Comparison of ENCODE assay signal across 16 cellular contexts in genomic region chr15:67906382-67906781, GRCh38.
DNase-seq lines count a peak whose midpoint lies in the region; ATAC-seq, FAIRE-seq and TF ChIP-seq lines count a peak whose summit lies in the region.
"Had no signal": no experiment of that assay in that cellular context is flagged by ENCODE, and none has a peak within 500 bp of the region (broad histone marks: within the 10 kb centered on the region; RNA-seq: fewer than 3 reads in every experiment).

No MANE protein-coding gene starts in this region.

- no peaks in the 10 kb centered on the region for H3K4me1 ChIP-seq in HEK293 (ENCODE audit: control insufficient read depth, insufficient read depth, low read length)
- H3K4me1 ChIP-seq in GM12878 (ENCODE audit: control insufficient read depth, insufficient read depth, low read length): peaks cover 25% of the 10 kb centered on the region
- peaks cover 31% of the 10 kb centered on the region for H3K4me1 ChIP-seq in HepG2 (ENCODE audit: insufficient read depth, low read length)

- TF ChIP-seq EP300 in GM12878 (IDR thresholded peaks at IDR 0.05; ENCODE audit: borderline replicate concordance in 1 of 2, control insufficient read depth in 1 of 2, low read depth in 2 of 2, low read length in 2 of 2): no peak
- no peak for TF ChIP-seq EP300 in HepG2 (IDR thresholded peaks at IDR 0.05; ENCODE audit: low read depth in 2 of 2, low read length in 2 of 2)
- TF ChIP-seq EP300 in HepG2 (CRISPR knock-in tag; IDR thresholded peaks at IDR 0.05; ENCODE audit: borderline replicate concordance): no peak

- H3K4me2 ChIP-seq in GM12878 (ENCODE audit: control insufficient read depth, insufficient read depth) (no peak overlapping the region), HepG2 (ENCODE audit: low read depth, low read length) (no peak overlapping the region)
- H3K4me2 ChIP-seq: hepatocyte had no signal

- no peaks in the 10 kb centered on the region for H4K20me1 ChIP-seq in GM12878 (ENCODE audit: control insufficient read depth, insufficient read depth)
- no peaks in the 10 kb centered on the region for H4K20me1 ChIP-seq in HepG2 (ENCODE audit: insufficient read depth, low read length)

- ATAC-seq in GM12878 (no peak), HepG2 (peak; percentile 63), HG02981 (IDR thresholded peaks at IDR 0.05; ENCODE audit: unreplicated experiment) (no peak), HG03135 (IDR thresholded peaks at IDR 0.05; ENCODE audit: unreplicated experiment) (no peak)

- H3K4me3 ChIP-seq in HEK293 (ENCODE audit: low read depth, low read length) (no peak overlapping the region), GM12878 (no peak overlapping the region), HepG2 (replicated peaks in 1 of 3; ENCODE audit: insufficient read depth in 1 of 3, low read depth in 2 of 3, low read length in 3 of 3) (no peak overlapping the region)
- H3K4me3 ChIP-seq: hepatocyte, lung, thoracic aorta had no signal

- no peak for TF ChIP-seq POLR2A in GM12878 (IDR thresholded peaks at IDR 0.05; ENCODE audit: low read depth, low read length)
- TF ChIP-seq POLR2A in HepG2 (IDR thresholded peaks at IDR 0.05; ENCODE audit: insufficient read depth in 1 of 2, low read depth in 2 of 2, low read length in 2 of 2): no peak

- H2AFZ ChIP-seq in GM12878 (ENCODE audit: control insufficient read depth, low read depth, low read length) (no peak overlapping the region), HepG2 (ENCODE audit: low read length) (no peak overlapping the region)
- H2AFZ ChIP-seq: hepatocyte had no signal

- CTCF ChIA-PET in HEK293 (lab: Yijun Ruan, JAX): no interaction called here
- CTCF ChIA-PET in GM12878 (lab: Yijun Ruan, JAX): interaction anchor here (1.0 to 1.5 kb wide), 2 partner anchors 31 to 249 kb away, joined by 3 read pairs; no protein-coding TSS in a partner anchor
- CTCF ChIA-PET in HepG2 (lab: Yijun Ruan, JAX; ENCODE audit: low intra/inter-chr PET ratio, low total read pairs): interaction anchor here (1.5 kb wide), 1 partner anchor 43 kb away, joined by 4 read pairs; no protein-coding TSS in a partner anchor

- in situ Hi-C loops in GM12878 (cut with MboI) (no loop called here), HepG2 (cut with HindIII; ENCODE audit: extremely low pct_ligation_motif_present, low pct_unique_long_range_greater_than_20kb) (no loop called here)

- H3K9me3 ChIP-seq in HEK293 (ENCODE audit: control insufficient read depth, insufficient read depth, low read depth, low read length) (no peaks in the 10 kb centered on the region; the same call in 1 of the 2 replicates), GM12878 (replicated peaks; ENCODE audit: control insufficient read depth, insufficient read depth, low read length) (peaks cover 18% of the 10 kb centered on the region), HepG2 (ENCODE audit: low read length) (peaks cover 12% of the 10 kb centered on the region)
- H3K9me3 ChIP-seq: thoracic aorta had no signal

- POLR2A ChIA-PET in HEK293 (lab: Yijun Ruan, JAX): no interaction called here
- POLR2A ChIA-PET in GM12878 (lab: Charles Lee): no interaction called here
- POLR2A ChIA-PET in HepG2 (lab: Yijun Ruan, JAX): no interaction called here

- no peak overlapping the region for H3K27ac ChIP-seq in HEK293 (ENCODE audit: extremely low read depth, low read depth, low read length)
- no peak overlapping the region for H3K27ac ChIP-seq in GM12878 (ENCODE audit: control insufficient read depth, insufficient read depth)
- no peak overlapping the region for H3K27ac ChIP-seq in HepG2 (ENCODE audit: extremely low read length, insufficient read depth, low read length)
- H3K27ac ChIP-seq: hepatocyte, thoracic aorta had no signal

- TF ChIP-seq CTCF in D721Med (IDR thresholded peaks at IDR 0.05; ENCODE audit: insufficient read depth, missing control alignments) (peak; percentile 23), HEK293 (tag by site-specific recombination; IDR thresholded peaks at IDR 0.05) (no peak), GM12878 (IDR thresholded peaks at IDR 0.05 in 2 of 3, conservative IDR thresholded peaks at IDR 0.05 in 1 of 3; ENCODE audit: control insufficient read depth in 2 of 3, extremely low read depth in 1 of 3, insufficient read depth in 1 of 3, low read depth in 3 of 3, low read length in 3 of 3) (peak; percentile 6 to 32 (median 10); a peak in 1 of 6 replicates), HepG2 (CRISPR knock-in tag; IDR thresholded peaks at IDR 0.05) (peak; percentile 55)

- H3K79me2 ChIP-seq in GM12878 (ENCODE audit: control insufficient read depth, insufficient read depth, low read length) (no peaks in the 10 kb centered on the region), HepG2 (ENCODE audit: insufficient read depth, low read length) (no peaks in the 10 kb centered on the region)
- H3K79me2 ChIP-seq: hepatocyte had no signal

- H3K9ac ChIP-seq in GM12878 (ENCODE audit: control insufficient read depth, insufficient read depth, low read length): no peak overlapping the region
- no peak overlapping the region for H3K9ac ChIP-seq in HepG2 (ENCODE audit: insufficient read depth, low read depth, low read length)

- no peak for FAIRE-seq in D721Med (lab: Jason Lieb, UNC)
- no peak for FAIRE-seq in GM12878 (lab: Jason Lieb, UNC)
- FAIRE-seq in HepG2 (lab: Jason Lieb, UNC): no peak
- FAIRE-seq: astrocyte, endometrium had no signal

- H3K27me3 ChIP-seq in GM12878 (replicated peaks in 1 of 2; ENCODE audit: control insufficient read depth in 2 of 2, insufficient read depth in 2 of 2, low read length in 1 of 2) (no peaks in the 10 kb centered on the region), HepG2 (ENCODE audit: control insufficient read depth in 1 of 2, insufficient read depth in 2 of 2, low read length in 2 of 2) (no peaks in the 10 kb centered on the region)
- H3K27me3 ChIP-seq: hepatocyte had no signal

- H3K36me3 ChIP-seq in HEK293 (ENCODE audit: control insufficient read depth in 2 of 2, insufficient read depth in 1 of 2, low read length in 2 of 2) (no peaks in the 10 kb centered on the region), GM12878 (ENCODE audit: control insufficient read depth in 2 of 2, insufficient read depth in 2 of 2, low read length in 1 of 2) (no peaks in the 10 kb centered on the region; a peak in 1 of 4 replicates), HepG2 (replicated peaks in 1 of 2; ENCODE audit: control insufficient read depth in 1 of 2, insufficient read depth in 2 of 2, low read length in 2 of 2) (no peaks in the 10 kb centered on the region)
- H3K36me3 ChIP-seq: thoracic aorta had no signal

- intact Hi-C loops in GM12878 (cut with micrococcal nuclease; ENCODE audit: unreplicated experiment) (no loop called here), HepG2 (cut with micrococcal nuclease; ENCODE audit: unreplicated experiment) (no loop called here)

- RAD21 ChIA-PET in GM12878 (lab: Charles Lee; ENCODE audit: unreplicated experiment): no interaction called here

- BruUV-seq in GM12878 (replicated peaks; lab: Mats Ljungman, UMichigan) (no TSS peak), HepG2 (replicated peaks; lab: Mats Ljungman, UMichigan) (no TSS peak)

- DNase-seq in D721Med (ENCODE audit: insufficient read length, low spot score) (no peak), GM12878 (ENCODE audit: low read depth, low spot score) (no peak), HepG2 (ENCODE audit: low spot score) (peak; percentile 41), NCI-H2196 (lab: John Stamatoyannopoulos, UW; ENCODE audit: unreplicated experiment) (no peak)
- DNase-seq: activated CD4-positive, alpha-beta T cell treated with anti-CD3 and anti-CD28 coated beads, Interleukin-2, amount 50 U/mL, for 1 hour; H7; NCI-H1105 treated with DMSO at 0.1 percent for 48 hours; NK-92 treated with Interleukin-12 subunit alpha and Interleukin-12 subunit beta, amount 100 ng/mL, for 24 hours had no signal

- TF ChIP-seq RAD21 in GM12878 (IDR thresholded peaks at IDR 0.05; ENCODE audit: insufficient read depth, low read depth, low read length) (peak; percentile 22; the same call in 1 of the 2 replicates), HepG2 (CRISPR knock-in tag; IDR thresholded peaks at IDR 0.05) (peak; percentile 45; the same call in 1 of the 2 replicates)

- SMC1A ChIA-PET in GM12878 (lab: Charles Lee; ENCODE audit: uncharacterized antibody, unreplicated experiment): interaction anchor here (1.0 to 3.6 kb wide), 3 partner anchors 31 to 248 kb away, joined by 3 to 13 read pairs (median 5); no protein-coding TSS in a partner anchor

TF ChIP-seq in HEK293, 187 proteins besides CTCF, POLR2A, EP300 and RAD21 (continues in another document):
- TF ChIP-seq ZNF558 (tag by site-specific recombination; IDR thresholded peaks at IDR 0.05) (no peak), ZNF221 (tag by site-specific recombination; IDR thresholded peaks at IDR 0.05; ENCODE audit: borderline replicate concordance) (no peak), ZFHX2 (tag by site-specific recombination; conservative IDR thresholded peaks at IDR 0.05) (no peak)

TF ChIP-seq in GM12878, 131 proteins besides CTCF, POLR2A, EP300 and RAD21 (continues in another document):
- no peak for TF ChIP-seq ESRRA (IDR thresholded peaks at IDR 0.05; ENCODE audit: low read length)
- TF ChIP-seq SP1 (IDR thresholded peaks at IDR 0.05; ENCODE audit: low read depth, low read length): no peak
- TF ChIP-seq ZNF274 (IDR thresholded peaks at IDR 0.05; ENCODE audit: insufficient read depth, insufficient read length): no peak
- no peak for TF ChIP-seq MYB (IDR thresholded peaks at IDR 0.05; ENCODE audit: borderline replicate concordance, low read depth, low read length)
- TF ChIP-seq RUNX3 (IDR thresholded peaks at IDR 0.05; ENCODE audit: low read length): no peak

TF ChIP-seq in HepG2, 621 proteins besides CTCF, POLR2A, EP300 and RAD21:
- TF ChIP-seq SMC3 (IDR thresholded peaks at IDR 0.05; ENCODE audit: low read length): peak; percentile 48
- TF ChIP-seq ZNF644 (CRISPR knock-in tag; IDR thresholded peaks at IDR 0.05; ENCODE audit: low read depth): 0 out of 2 replicates have a peak, but pooled peaks have one; percentile 14
- no peak for TF ChIP-seq TRIM24 (CRISPR knock-in tag; IDR thresholded peaks at IDR 0.05)
- TF ChIP-seq STAG1 (CRISPR knock-in tag; IDR thresholded peaks at IDR 0.05): peak; percentile 65
